ENCODE assay signal across 2 cellular contexts in the genomic region with DNA sequence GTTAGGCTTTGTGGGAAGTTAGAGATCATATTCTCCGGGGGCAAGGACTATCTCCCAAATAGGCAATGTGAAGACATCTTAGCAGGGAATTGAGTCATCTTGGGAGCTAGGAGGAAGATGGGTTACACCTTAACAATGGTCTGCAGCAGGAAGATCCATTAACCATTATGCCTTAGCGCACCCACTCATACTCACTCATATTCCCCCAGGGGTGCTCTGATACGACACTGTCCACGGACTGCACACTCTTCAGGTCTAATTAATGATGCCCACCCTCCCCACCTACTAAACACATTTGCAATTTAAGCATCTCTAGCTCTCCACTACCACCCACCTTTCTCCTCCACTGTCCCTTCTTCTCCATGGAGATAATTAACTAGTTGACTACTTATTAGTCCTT.
TF ChIP-seq lines count a peak whose summit lies in the region.

No MANE protein-coding gene starts in this region.

TF ChIP-seq in SK-N-SH, 30 proteins besides CTCF, POLR2A, EP300 and RAD21 (continued from another document):
- TF ChIP-seq ZBTB33 (IDR thresholded peaks at IDR 0.05; ENCODE audit: borderline replicate concordance, low read depth) (no peak), RFX5 (IDR thresholded peaks at IDR 0.05; ENCODE audit: low read length) (no peak), RCOR1 (IDR thresholded peaks at IDR 0.05; ENCODE audit: low read length) (no peak), NFIC (IDR thresholded peaks at IDR 0.05; ENCODE audit: borderline replicate concordance) (no peak)

TF ChIP-seq in SK-N-SH treated with all-trans-retinoic acid at 6 μM for 48 hours, 23 proteins besides CTCF, POLR2A, EP300 and RAD21 (continued from another document):
- no peak for TF ChIP-seq POU6F1 (CRISPR knock-in tag; IDR thresholded peaks at IDR 0.05; ENCODE audit: borderline replicate concordance, low read depth)
- no peak for TF ChIP-seq SNAI2 (CRISPR knock-in tag; IDR thresholded peaks at IDR 0.05)
- TF ChIP-seq CSDC2 (CRISPR knock-in tag; IDR thresholded peaks at IDR 0.05) = no peak
- no peak for TF ChIP-seq ZFP3 (CRISPR knock-in tag; IDR thresholded peaks at IDR 0.05)
- TF ChIP-seq ISL1 (CRISPR knock-in tag; IDR thresholded peaks at IDR 0.05) = no peak
- TF ChIP-seq ESRRG (CRISPR knock-in tag; IDR thresholded peaks at IDR 0.05) = no peak
TF ChIP-seq in SK-N-SH treated with all-trans-retinoic acid at 6 μM for 48 hours: peak in this region for 0.
